13 cellular contexts compared by ENCODE assay signal in genomic region chr14:95896628-95897027, GRCh38. TPM values are rescaled to one million over a fixed set of nuclear protein-coding genes. Genes with fewer than 3 reads are reported as not detected.
DNase-seq lines count a peak whose midpoint lies in the region; ATAC-seq and TF ChIP-seq lines count a peak whose summit lies in the region.
"Had no signal": no experiment of that assay in that cellular context is flagged by ENCODE, and none has a peak within 500 bp of the region (broad histone marks: within the 10 kb centered on the region; RNA-seq: fewer than 3 reads in every experiment).

No MANE protein-coding gene starts in this region.

- H3T11ph ChIP-seq in H9 (ENCODE audit: low read length): no peak overlapping the region

- H3K79me2 ChIP-seq in H9 (ENCODE audit: insufficient read depth, low read length) (no peaks in the 10 kb centered on the region; the same call in 1 of the 2 replicates), OCI-LY7 (ENCODE audit: insufficient read depth, low read depth, low read length) (no peaks in the 10 kb centered on the region)

- no peak for DNase-seq in H9
- peak; percentile 29 for DNase-seq in WTC11 (ENCODE audit: low spot score)
- peak; percentile 46 for DNase-seq in iPS-NIHi7 (ENCODE audit: extremely low spot score)
- DNase-seq in OCI-LY7 (ENCODE audit: low spot score): no peak
- DNase-seq: BE2C; Caco-2; CD8-positive, alpha-beta memory T cell; DND-41; GDM1 had no signal

- H2AK5ac ChIP-seq in H9 (ENCODE audit: insufficient read length, low read length): no peak overlapping the region

- no peak overlapping the region for H3K4me2 ChIP-seq in H9 (ENCODE audit: insufficient read depth, insufficient read length, low read length)
- H3K4me2 ChIP-seq in OCI-LY7 (ENCODE audit: low read length): no peak overlapping the region
- H3K4me2 ChIP-seq: A549 had no signal

- H4K5ac ChIP-seq in H9 (ENCODE audit: insufficient read length, low read depth, low read length): no peak overlapping the region

- H3K27me3 ChIP-seq in H9 (ENCODE audit: insufficient read depth, low read length): no peaks in the 10 kb centered on the region

- no peak overlapping the region for H4K91ac ChIP-seq in H9 (ENCODE audit: insufficient read length, low read depth, low read length)

- intact Hi-C loops in OCI-LY7 (cut with micrococcal nuclease; ENCODE audit: unreplicated experiment): no loop called here

- TF ChIP-seq CTCF in H9 (conservative IDR thresholded peaks at IDR 0.05) (no peak), WTC11 (IDR thresholded peaks at IDR 0.05) (no peak), OCI-LY7 (conservative IDR thresholded peaks at IDR 0.05; ENCODE audit: low read length) (no peak)

- H3K4me1 ChIP-seq in H9 (ENCODE audit: insufficient read depth, low read length) (peaks cover 13% of the 10 kb centered on the region; the same call in 1 of the 2 replicates), OCI-LY7 (ENCODE audit: insufficient read depth, low read length, poor library complexity, severe bottlenecking) (peaks cover 23% of the 10 kb centered on the region)
- H3K4me1 ChIP-seq: BE2C, Caco-2 had no signal

- no peak overlapping the region for H2BK20ac ChIP-seq in H9 (ENCODE audit: low read depth, low read length, poor library complexity, severe bottlenecking)

- H3K36me3 Mint-ChIP-seq in H9 (ENCODE audit: insufficient read depth in 1 of 3, low read depth in 3 of 3) (peaks cover 7 to 17% (median 13%) of the 10 kb centered on the region in 3 experiments; a peak in 5 of 7 replicates), WTC11 (peaks cover 34% of the 10 kb centered on the region)
- H3K36me3 Mint-ChIP-seq: CD8-positive, alpha-beta memory T cell had no signal

- peaks cover 52 to 62% of the 10 kb centered on the region in 2 experiments for H3K4me1 Mint-ChIP-seq in H9
- H3K4me1 Mint-ChIP-seq in WTC11: peaks cover 64% of the 10 kb centered on the region
- H3K4me1 Mint-ChIP-seq: CD8-positive, alpha-beta memory T cell had no signal

- no peak overlapping the region for H3K56ac ChIP-seq in H9 (ENCODE audit: insufficient read length, low read depth, low read length)

- H3K9me2 ChIP-seq in OCI-LY7 (ENCODE audit: insufficient read depth, low read length): no peaks in the 10 kb centered on the region

- no peak overlapping the region for H3K9ac ChIP-seq in H9 (ENCODE audit: extremely low read depth, insufficient read length, low read length)

- no peak overlapping the region for H3K27ac ChIP-seq in H9 (ENCODE audit: insufficient read length, low read depth, low read length)
- H3K27ac ChIP-seq in OCI-LY7 (ENCODE audit: low read depth, low read length, poor library complexity, severe bottlenecking): no peak overlapping the region
- H3K27ac ChIP-seq: A549 had no signal

- no peak overlapping the region for H3K4me3 ChIP-seq in OCI-LY7 (ENCODE audit: low read depth, low read length, poor library complexity, severe bottlenecking)
- H3K4me3 ChIP-seq: A549, K562 had no signal

- H3K14ac ChIP-seq in H9 (ENCODE audit: insufficient read depth, low read length): no peak overlapping the region

- BruUV-seq in OCI-LY7 (replicated peaks; lab: Mats Ljungman, UMichigan): no TSS peak

- H3K9me3 ChIP-seq in H9 (ENCODE audit: control insufficient read depth, low read depth, low read length) (no peaks in the 10 kb centered on the region), OCI-LY7 (ENCODE audit: low read length) (no peaks in the 10 kb centered on the region)
- H3K9me3 ChIP-seq: A549, BE2C, Caco-2 had no signal

- POLR2A ChIA-PET in WTC11 (lab: Charles Lee): no interaction called here
- POLR2A ChIA-PET in OCI-LY7 (lab: Charles Lee): interaction anchor here (1.1 kb wide), 1 partner anchor 24 kb away, joined by 3 read pairs; no protein-coding TSS in a partner anchor

- no peak overlapping the region for H2BK15ac ChIP-seq in H9 (ENCODE audit: low read depth, low read length)

- H3K18ac ChIP-seq in H9 (ENCODE audit: insufficient read length, low read depth, low read length): no peak overlapping the region

- no peaks in the 10 kb centered on the region for H3K79me1 ChIP-seq in H9 (ENCODE audit: insufficient read depth, low read depth, low read length, poor library complexity, severe bottlenecking)

- H2AFZ ChIP-seq in H9 (ENCODE audit: low read length) (no peak overlapping the region), OCI-LY7 (ENCODE audit: low read length) (no peak overlapping the region; the same call in 1 of the 2 replicates)

- no peak overlapping the region for H3K4ac ChIP-seq in H9 (ENCODE audit: low read depth, low read length)

- no CpG with 5 or more reads among the region's 5 CpGs for WGBS in H9 (ENCODE audit: extremely low coverage, insufficient read length, low lambda C conversion rate)

- no peaks in the 10 kb centered on the region for H3K23me2 ChIP-seq in H9 (ENCODE audit: insufficient read length, low read depth, low read length, poor library complexity, severe bottlenecking)

- H4K20me1 ChIP-seq in H9 (ENCODE audit: control insufficient read depth, insufficient read depth, insufficient read length) (no peaks in the 10 kb centered on the region), OCI-LY7 (ENCODE audit: insufficient read depth, low read length) (no peaks in the 10 kb centered on the region)

- H2BK120ac ChIP-seq in H9 (ENCODE audit: low read depth, low read length, poor library complexity, severe bottlenecking): no peak overlapping the region

- no peak overlapping the region for H3K4me3 Mint-ChIP-seq in H9
- no peak overlapping the region for H3K4me3 Mint-ChIP-seq in WTC11
- H3K4me3 Mint-ChIP-seq: CD8-positive, alpha-beta memory T cell had no signal

- H3K23ac ChIP-seq in H9 (ENCODE audit: insufficient read length, low read depth, low read length): no peak overlapping the region

- CTCF ChIA-PET in WTC11 (lab: Charles Lee): interaction anchor here (0.5 to 3.6 kb wide), 19 partner anchors 10 to 204 kb away, joined by 3 to 38 read pairs (median 4); no protein-coding TSS in a partner anchor
- CTCF ChIA-PET in OCI-LY7 (lab: Charles Lee; ENCODE audit: unreplicated experiment): no interaction called here

- H3K36me3 ChIP-seq in OCI-LY7 (ENCODE audit: insufficient read depth, low read length): no peaks in the 10 kb centered on the region
- H3K36me3 ChIP-seq: BE2C had no signal

- no peak overlapping the region for H2BK5ac ChIP-seq in H9 (ENCODE audit: insufficient read length, low read length)

- H2BK12ac ChIP-seq in H9 (ENCODE audit: insufficient read length, low read depth, low read length): no peak overlapping the region

- H3K9me3 Mint-ChIP-seq in H9 (no peaks in the 10 kb centered on the region), WTC11 (no peaks in the 10 kb centered on the region)
- H3K9me3 Mint-ChIP-seq: CD8-positive, alpha-beta memory T cell had no signal

- H3K27ac Mint-ChIP-seq in H9 (peak overlapping the region; percentile 14 to 59 (median 25); a peak in 3 of 7 replicates), WTC11 (peak overlapping the region; percentile 91)
- H3K27ac Mint-ChIP-seq: CD8-positive, alpha-beta memory T cell had no signal

- peaks cover 1% of the 10 kb centered on the region; the same call in 1 of the 2 replicates for H3K27me3 Mint-ChIP-seq in H9 (ENCODE audit: low read depth)
- no peaks in the 10 kb centered on the region for H3K27me3 Mint-ChIP-seq in WTC11 (ENCODE audit: low read depth)

- H4K8ac ChIP-seq in H9 (replicated peaks; ENCODE audit: insufficient read length, low read depth, low read length): no peak overlapping the region

- ATAC-seq in WTC11: peak; percentile 65
- ATAC-seq in HG02973 (IDR thresholded peaks at IDR 0.05; ENCODE audit: unreplicated experiment): no peak
- ATAC-seq in GM18868 (IDR thresholded peaks at IDR 0.05; ENCODE audit: unreplicated experiment): no peak
- ATAC-seq: K562 had no signal

TF ChIP-seq in WTC11, 78 proteins besides CTCF, POLR2A, EP300 and RAD21 (continues in another document):
- TF ChIP-seq PRRX2 (CRISPR knock-in tag; IDR thresholded peaks at IDR 0.05) (no peak), ATF2 (CRISPR knock-in tag; IDR thresholded peaks at IDR 0.05; ENCODE audit: borderline replicate concordance, low read depth) (no peak), AFF4 (CRISPR knock-in tag; IDR thresholded peaks at IDR 0.05; ENCODE audit: borderline replicate concordance) (no peak)

RNA-seq across cellular contexts. Expression of gene TUNAR, which starts 20.0 kb away (rescaled TPM):
- total RNA-seq in H9 (2021): 25.6 and 26.2 TPM in 2 replicates
- 36.3 to 57.6 TPM (median 57.0 TPM) in 3 replicates for total RNA-seq in WTC11 (2021)
- total RNA-seq in OCI-LY7 (2014; rRNA removed; shearing (Covaris generic)): 0.10 and 0.54 TPM in 2 replicates
- total RNA-seq in OCI-LY7 (2022): 0.17 TPM in 1 of 2 replicates, not detected in the other
- total RNA-seq: Caco-2; CD8-positive, alpha-beta memory T cell; K562 had no signal

Comparison
In these comparisons a context has a peak if more than half of its experiments do, and no peak if none do; other contexts are left out.
1. DNase-seq: peak in WTC11 (single experiment) and iPS-NIHi7 (single experiment); none in H9 (single experiment) and OCI-LY7 (single experiment).
2. RNA of gene TUNAR, which starts 20.0 kb away (total RNA-seq): 36.3 to 57.6 TPM in WTC11 and 25.6 to 26.2 TPM in H9; 0.10 to 0.54 TPM in OCI-LY7; every median in the first group is over 10 times any median in the second.